ENCODE assay signal across 8 cellular contexts in genomic region chr5:160369990-160370712, GRCh38. TPM values are rescaled to one million over a fixed set of nuclear protein-coding genes. Genes with fewer than 3 reads are reported as not detected.
A peak's percentile ranks its signal among the peaks of the same experiment; 100 is the strongest.
DNase-seq lines count a peak whose midpoint lies in the region; ATAC-seq, FAIRE-seq and TF ChIP-seq lines count a peak whose summit lies in the region.

A gene with protein sequence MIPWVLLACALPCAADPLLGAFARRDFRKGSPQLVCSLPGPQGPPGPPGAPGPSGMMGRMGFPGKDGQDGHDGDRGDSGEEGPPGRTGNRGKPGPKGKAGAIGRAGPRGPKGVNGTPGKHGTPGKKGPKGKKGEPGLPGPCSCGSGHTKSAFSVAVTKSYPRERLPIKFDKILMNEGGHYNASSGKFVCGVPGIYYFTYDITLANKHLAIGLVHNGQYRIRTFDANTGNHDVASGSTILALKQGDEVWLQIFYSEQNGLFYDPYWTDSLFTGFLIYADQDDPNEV (minus strand): TSS chr5:160370626. CDS start chr5:160355011, 15,615 bp downstream.

- FAIRE-seq in GM19239 (lab: Jason Lieb, UNC), result no peak

- no peak for DNase-seq in AG09309 (ENCODE audit: low read depth)
- DNase-seq in RPMI7951 (ENCODE audit: low read depth), result peak; percentile 62
- DNase-seq in dedifferentiated amniotic fluid mesenchymal stem cell (ENCODE audit: extremely low spot score), result peak; percentile 66
- DNase-seq in left lobe of liver (ENCODE audit: low spot score), result no peak
- DNase-seq in stimulated activated CD8-positive, alpha-beta memory T cell treated with anti-CD3 and anti-CD28 coated beads, Interleukin-4, amount 100 ng/mL, for 48 hours, result peak; percentile 27
- DNase-seq in GM19239 (ENCODE audit: insufficient read length, low spot score), result no peak

- peak within 1 kb of the TSS; percentile 45 for H3K4me3 ChIP-seq in AG09309 (ENCODE audit: control insufficient read depth, low read depth, low read length)

- no peak for TF ChIP-seq CTCF in AG09309 (IDR thresholded peaks at IDR 0.05; ENCODE audit: control insufficient read depth, insufficient read depth, low read depth, low read length, missing control alignments)

- ATAC-seq in GM19351 (IDR thresholded peaks at IDR 0.05; ENCODE audit: unreplicated experiment), result peak; percentile 66
- peak; percentile 52 for ATAC-seq in left lobe of liver
- ATAC-seq in HG03565 (IDR thresholded peaks at IDR 0.05; ENCODE audit: unreplicated experiment), result no peak

RNA-seq across cellular contexts. Expression of the gene that starts here (rescaled TPM):
- 3.5 and 4.8 TPM in 2 replicates for total RNA-seq in RPMI7951 (2014; rRNA removed; shearing (Covaris generic))
- not detected for total RNA-seq in left lobe of liver

Comparison
In these comparisons a context has a peak if more than half of its experiments do, and no peak if none do; other contexts are left out.
1. Peak in ATAC-seq in left lobe of liver; RNA of the gene not detected or under 1 TPM.
2. DNase-seq: peak in RPMI7951 (single experiment), dedifferentiated amniotic fluid mesenchymal stem cell (single experiment) and stimulated activated CD8-positive, alpha-beta memory T cell treated with anti-CD3 and anti-CD28 coated beads, Interleukin-4, amount 100 ng/mL, for 48 hours (single experiment); none in AG09309 (single experiment), left lobe of liver (single experiment) and GM19239 (single experiment).